In the genomic region with DNA sequence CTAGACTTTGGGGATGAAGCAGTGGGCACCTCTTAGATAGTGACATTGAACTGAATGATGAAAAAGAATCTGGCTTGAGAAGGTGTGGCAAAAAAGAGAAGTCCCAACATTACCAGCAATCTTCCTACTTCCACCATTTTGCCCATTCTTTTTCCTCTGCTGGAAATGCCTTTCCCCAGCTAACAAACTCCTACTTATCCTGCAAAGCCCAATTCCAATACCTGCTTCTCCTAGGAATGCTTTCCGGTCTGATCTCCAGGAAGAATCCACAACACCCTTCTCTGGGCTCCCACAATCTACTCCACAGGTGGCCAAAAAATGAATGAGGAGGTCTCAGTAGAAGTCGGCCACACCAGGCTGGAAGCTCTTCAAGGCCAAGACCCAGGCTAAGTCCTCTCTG, we compare ENCODE assay signal across 22 cellular contexts. TPM values are rescaled to one million over a fixed set of nuclear protein-coding genes. Genes with fewer than 3 reads are reported as not detected.
"Had no signal": no experiment of that assay in that cellular context is flagged by ENCODE, and none has a peak within 500 bp of the region (broad histone marks: within the 10 kb centered on the region; RNA-seq: fewer than 3 reads in every experiment).

No MANE protein-coding gene starts in this region.

- H3K9me3 Mint-ChIP-seq: nephron progenitor cell; stimulated activated memory B cell treated with anti-CD40 and anti-IgM and Interleukin-4, amounts not matched to agents 10 μg/mL and 1 μg/mL and 100 μg/mL, for 72 hours had no signal

- H3K27ac Mint-ChIP-seq: activated CD8-positive, alpha-beta T cell treated with anti-CD3 and anti-CD28 coated beads, Interleukin-2, amount 10 ng/mL, durations not matched to agents 7 days and 5 days; nephron progenitor cell; stimulated activated memory B cell treated with anti-CD40 and anti-IgM and Interleukin-4, amounts not matched to agents 10 μg/mL and 1 μg/mL and 100 μg/mL, for 72 hours had no signal

- H3K27ac ChIP-seq: coronary artery, esophagus squamous epithelium, gastrocnemius medialis, right lobe of liver, skin epidermis, stomach, uterus had no signal

- H3K4me1 ChIP-seq: uterus had no signal

- H3K4me3 ChIP-seq: coronary artery, esophagus squamous epithelium, gastrocnemius medialis, right lobe of liver, skin epidermis, stomach, uterus had no signal

- DNase-seq: activated CD4-positive, alpha-beta T cell treated with anti-CD3 and anti-CD28 coated beads for 1 hour; activated CD4-positive, alpha-beta T cell treated with anti-CD3 and anti-CD28 coated beads, Interleukin-2, amount 50 U/mL, for 1 hour; activated CD8-positive, alpha-beta T cell treated with anti-CD3 and anti-CD28 coated beads, Interleukin-2, amount 10 ng/mL, durations not matched to agents 7 days and 5 days; activated naive CD4-positive, alpha-beta T cell treated with Interleukin-2 at 50 U/mL for 16 hours; esophagus squamous epithelium; gastrocnemius medialis; hippocampal formation; left ventricle myocardium superior; mammary epithelial cell; midbrain; nephron progenitor cell; occipital lobe; stimulated activated CD4-positive, alpha-beta T cell treated with anti-CD3 and anti-CD28 coated beads, Interleukin-2, amount 100 ng/mL, for 24 hours; stomach; trophoblast cell; uterus had no signal

- H3K9me3 ChIP-seq: esophagus squamous epithelium, gastrocnemius medialis, right lobe of liver, stomach, uterus had no signal

- ATAC-seq: activated CD8-positive, alpha-beta T cell treated with anti-CD3 and anti-CD28 coated beads, Interleukin-2, amount 10 ng/mL, durations not matched to agents 7 days and 5 days; gastrocnemius medialis; left ventricle myocardium superior; right lobe of liver; stimulated activated memory B cell treated with anti-CD40 and anti-IgM and Interleukin-4, amounts not matched to agents 10 μg/mL and 1 μg/mL and 100 μg/mL, for 72 hours had no signal

- H3K27me3 Mint-ChIP-seq: stimulated activated memory B cell treated with anti-CD40 and anti-IgM and Interleukin-4, amounts not matched to agents 10 μg/mL and 1 μg/mL and 100 μg/mL, for 72 hours had no signal

- H3K27me3 ChIP-seq: esophagus squamous epithelium, gastrocnemius medialis, right lobe of liver, stomach, uterus had no signal

- H3K36me3 ChIP-seq: uterus had no signal

- H3K4me3 Mint-ChIP-seq: stimulated activated memory B cell treated with anti-CD40 and anti-IgM and Interleukin-4, amounts not matched to agents 10 μg/mL and 1 μg/mL and 100 μg/mL, for 72 hours had no signal

RNA-seq across cellular contexts. Expression of gene ACER1, which starts 26.5 kb away (rescaled TPM):
- total RNA-seq: bronchial epithelial cell, gastrocnemius medialis, left ventricle myocardium superior, mammary epithelial cell, occipital lobe, temporal lobe had no signal
- polyA plus RNA-seq: mammary epithelial cell had no signal
